Comparison of ENCODE assay signal across 20 cellular contexts in genomic region chr13:110018009-110018408, GRCh38.
A peak's percentile ranks its signal among the peaks of the same experiment; 100 is the strongest.
DNase-seq lines count a peak whose midpoint lies in the region; ATAC-seq and TF ChIP-seq lines count a peak whose summit lies in the region.
"Had no signal": no experiment of that assay in that cellular context is flagged by ENCODE, and none has a peak within 500 bp of the region (broad histone marks: within the 10 kb centered on the region; RNA-seq: fewer than 3 reads in every experiment).

No MANE protein-coding gene starts in this region.

- peak; percentile 37 for ATAC-seq in SK-N-SH treated with all-trans-retinoic acid at 6 μM for 48 hours
- ATAC-seq: naive thymus-derived CD8-positive, alpha-beta T cell had no signal

- no peak overlapping the region for H3K9ac ChIP-seq in fibroblast of lung (ENCODE audit: insufficient read depth, low read length)
- H3K9ac ChIP-seq in smooth muscle cell (ENCODE audit: low read depth) = no peak overlapping the region

- H3K36me3 ChIP-seq in fibroblast of lung (ENCODE audit: control insufficient read depth, insufficient read depth, low read length) (no peaks in the 10 kb centered on the region), smooth muscle cell (ENCODE audit: low read depth) (no peaks in the 10 kb centered on the region)

- no peaks in the 10 kb centered on the region for H3F3A ChIP-seq in smooth muscle cell (ENCODE audit: low read depth)

- H3K79me2 ChIP-seq in fibroblast of lung (ENCODE audit: control insufficient read depth, insufficient read depth, low read length) (no peaks in the 10 kb centered on the region), smooth muscle cell (ENCODE audit: low read depth) (no peaks in the 10 kb centered on the region)

- H3K27ac ChIP-seq in fibroblast of lung (ENCODE audit: insufficient read depth, low read length) = peak overlapping the region; percentile 55
- peak overlapping the region; percentile 32 for H3K27ac ChIP-seq in smooth muscle cell (ENCODE audit: low read depth)

- no peak overlapping the region for H3K4me2 ChIP-seq in fibroblast of lung (ENCODE audit: extremely low read depth, insufficient read depth, low read length)
- peak overlapping the region; percentile 32 for H3K4me2 ChIP-seq in smooth muscle cell

- H3K4me3 ChIP-seq in fibroblast of lung (replicated peaks in 1 of 4; ENCODE audit: control extremely low read depth in 1 of 4, insufficient read depth in 1 of 4, low read depth in 3 of 4, low read length in 4 of 4) (no peak overlapping the region), smooth muscle cell (no peak overlapping the region)
- H3K4me3 ChIP-seq: lung had no signal

- no peaks in the 10 kb centered on the region for H4K20me1 ChIP-seq in fibroblast of lung (ENCODE audit: control insufficient read depth, extremely low read depth, insufficient read depth, low read length)
- no peaks in the 10 kb centered on the region for H4K20me1 ChIP-seq in smooth muscle cell (ENCODE audit: low read depth)

- H3K27me3 ChIP-seq in fibroblast of lung (ENCODE audit: control insufficient read depth, insufficient read depth, low read length) = no peaks in the 10 kb centered on the region
- H3K27me3 ChIP-seq in smooth muscle cell (ENCODE audit: low read depth) = no peaks in the 10 kb centered on the region

- no peak overlapping the region for H2AFZ ChIP-seq in fibroblast of lung (ENCODE audit: low read length)
- no peak overlapping the region for H2AFZ ChIP-seq in smooth muscle cell (ENCODE audit: low read depth)

- TF ChIP-seq CTCF in fibroblast of lung (conservative IDR thresholded peaks at IDR 0.05 in 1 of 2, IDR thresholded peaks at IDR 0.05 in 1 of 2; ENCODE audit: low read depth in 1 of 2, low read length in 2 of 2) = no peak
- TF ChIP-seq CTCF in smooth muscle cell (IDR thresholded peaks at IDR 0.05; ENCODE audit: borderline replicate concordance, insufficient read depth, poor library complexity, severe bottlenecking) = no peak

- H3K4me1 ChIP-seq in fibroblast of lung (ENCODE audit: control insufficient read depth, extremely low read depth, insufficient read depth, low read length) (peaks cover 18% of the 10 kb centered on the region), smooth muscle cell (ENCODE audit: low read depth) (peaks cover 3% of the 10 kb centered on the region)

- WGBS in smooth muscle cell (ENCODE audit: low lambda C conversion rate) = 83% methylated on average over 11 of the region's 11 CpGs

- H3K9me3 ChIP-seq in fibroblast of lung (ENCODE audit: control insufficient read depth, insufficient read depth, low read depth, low read length) (no peaks in the 10 kb centered on the region), smooth muscle cell (replicated peaks; ENCODE audit: low read depth) (no peaks in the 10 kb centered on the region)

- DNase-seq in HCEC 1CT (peak; percentile 68), fibroblast of lung (ENCODE audit: low read depth in 2 of 2) (peak in 1 of 2 donors; percentile 37), smooth muscle cell (lab: John Stamatoyannopoulos, UW; ENCODE audit: unreplicated experiment) (no peak), NCI-H69 (lab: John Stamatoyannopoulos, UW) (no peak), kidney glomerular epithelial cell (lab: John Stamatoyannopoulos, UW) (no peak), amniotic stem cell (lab: John Stamatoyannopoulos, UW) (no peak), T-helper 2 cell (no peak)
- DNase-seq: activated CD4-positive, alpha-beta T cell treated with anti-CD3 and anti-CD28 coated beads for 1 hour; activated CD8-positive, alpha-beta memory T cell treated with anti-CD3 and anti-CD28 coated beads, Interleukin-2, amount 50 U/mL, for 4 hours; activated gamma-delta T cell treated with Interleukin-2 at 50 U/mL for 16 hours; aorta; cortex of kidney; DMS 273 treated with DMSO at 0.1 percent for 48 hours; naive thymus-derived CD8-positive, alpha-beta T cell; NCI-H1694; NCI-H446; posterior cingulate gyrus; T-helper 9 cell had no signal

TF ChIP-seq in SK-N-SH treated with all-trans-retinoic acid at 6 μM for 48 hours, 23 proteins besides CTCF, POLR2A, EP300 and RAD21:
- TF ChIP-seq ESRRG (CRISPR knock-in tag; IDR thresholded peaks at IDR 0.05) = no peak
- no peak for TF ChIP-seq PPARA (CRISPR knock-in tag; IDR thresholded peaks at IDR 0.05; ENCODE audit: borderline replicate concordance)
